8 cellular contexts compared by ENCODE assay signal in the genomic region with DNA sequence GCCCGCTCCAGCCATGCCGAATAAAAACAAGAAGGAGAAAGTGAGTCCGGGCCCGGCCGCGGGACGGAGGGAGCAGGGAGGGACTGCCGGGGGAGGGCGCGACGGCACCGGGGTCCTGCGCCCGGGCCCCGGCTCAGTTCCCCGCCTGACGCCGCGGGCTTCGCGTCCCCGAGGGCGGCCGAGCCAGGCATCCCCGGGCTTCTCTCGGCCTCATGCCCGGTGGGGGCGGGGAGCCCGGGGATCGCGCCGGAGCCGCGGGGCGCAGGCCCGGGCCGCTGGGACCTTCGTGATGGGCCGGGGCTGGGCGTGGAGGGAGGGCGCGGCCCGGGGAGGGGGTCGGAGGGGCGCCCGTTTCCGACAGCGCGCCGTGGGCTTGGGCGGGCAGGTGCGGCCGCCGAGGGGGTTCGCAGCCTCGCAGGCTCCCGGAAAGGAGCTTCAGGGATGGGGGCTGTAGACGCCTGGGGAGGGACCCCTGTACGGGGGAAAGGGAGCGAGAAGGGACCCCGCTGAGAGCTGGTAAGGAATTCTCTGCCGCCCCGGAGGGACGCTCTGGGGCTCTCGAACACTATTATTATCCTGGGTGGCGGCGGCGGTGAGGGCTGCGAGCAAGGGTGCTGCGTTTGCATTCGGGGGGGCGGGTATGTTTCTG. TPM values are rescaled to one million over a fixed set of nuclear protein-coding genes. Genes with fewer than 3 reads are reported as not detected.
DNase-seq lines count a peak whose midpoint lies in the region; ATAC-seq, FAIRE-seq and TF ChIP-seq lines count a peak whose summit lies in the region.

No MANE protein-coding gene starts in this region.

- H3K9me1 ChIP-seq in K562 (ENCODE audit: control insufficient read depth, insufficient read depth, low read length) = no peaks in the 10 kb centered on the region

- H3K4me3 ChIP-seq in K562 (peak overlapping the region; percentile 89), kidney (ENCODE audit: low read length in 2 of 2) (peak overlapping the region; percentile 37 to 63)

- FAIRE-seq in K562 (lab: Jason Lieb, UNC) = no peak
- FAIRE-seq in kidney (lab: Jason Lieb, UNC) = no peak

- no peak for TF ChIP-seq EP300 in K562 (IDR thresholded peaks at IDR 0.05; ENCODE audit: low read length)

- no TSS peak for BruUV-seq in K562 (replicated peaks; lab: Mats Ljungman, UMichigan)

- peaks cover 55% of the 10 kb centered on the region for H3K79me2 ChIP-seq in K562 (ENCODE audit: control insufficient read depth, insufficient read depth, low read length)

- peak overlapping the region; percentile 77 for H3K27ac ChIP-seq in K562 (ENCODE audit: extremely low read depth, low read depth, low read length)
- H3K27ac ChIP-seq in kidney (ENCODE audit: low read depth in 2 of 2, low read length in 2 of 2) = no peak overlapping the region

- peaks cover 43% of the 10 kb centered on the region for H3K36me3 ChIP-seq in K562 (ENCODE audit: control insufficient read depth, insufficient read depth, low read length)
- H3K36me3 ChIP-seq in kidney (ENCODE audit: control insufficient read depth in 1 of 2, insufficient read depth in 2 of 2, low read length in 2 of 2) = peaks cover 4 to 11% of the 10 kb centered on the region in 2 donors

- peak overlapping the region; percentile 78 to 94 for H3K9ac ChIP-seq in K562 (ENCODE audit: insufficient read depth in 1 of 2, low read depth in 2 of 2, low read length in 2 of 2)
- peak overlapping the region in 1 of 2 donors; percentile 61 for H3K9ac ChIP-seq in kidney (ENCODE audit: low read length in 2 of 2)

- CTCF ChIA-PET in K562 (lab: Yijun Ruan, JAX; ENCODE audit: low intra/inter-chr PET ratio) = interaction anchor here (0.6 kb wide), 1 partner anchor 53 kb away, joined by 3 read pairs; no protein-coding TSS in a partner anchor

- in situ Hi-C loops in K562 (cut with MboI) = no loop called here

- peak overlapping the region; percentile 68; the same call in 1 of the 2 replicates for H3K4me2 ChIP-seq in K562 (ENCODE audit: insufficient read depth, low read length)

- peak; percentile 37 for DNase-seq in NCI-H345 (lab: John Stamatoyannopoulos, UW)
- no peak for DNase-seq in NCI-H345 treated with DMSO at 0.1 percent for 48 hours (lab: John Stamatoyannopoulos, UW; ENCODE audit: unreplicated experiment)
- peak; percentile 43 for DNase-seq in T follicular helper cell (ENCODE audit: low read depth)
- DNase-seq in K562 (ENCODE audit: extremely low read depth in 1 of 4, low spot score in 3 of 4) = peak in 3 of 4 experiments; percentile 23 to 56 (median 50)
- DNase-seq in kidney = peak; percentile 83
- peak; percentile 19 for DNase-seq in stimulated activated CD4-positive, alpha-beta T cell treated with anti-CD3 and anti-CD28 coated beads, Interleukin-1b, Interleukin-23, amount 100 ng/mL, for 48 hours

- peaks cover 13 to 36% of the 10 kb centered on the region in 2 experiments for H3K4me1 ChIP-seq in K562 (replicated peaks in 1 of 2; ENCODE audit: control insufficient read depth in 2 of 2, insufficient read depth in 2 of 2, low read length in 2 of 2)
- H3K4me1 ChIP-seq in kidney (ENCODE audit: control insufficient read depth in 1 of 2, insufficient read depth in 1 of 2, low read depth in 1 of 2, low read length in 2 of 2) = peaks cover 0 to 3% of the 10 kb centered on the region in 2 donors

- ATAC-seq in HG02973 (IDR thresholded peaks at IDR 0.05; ENCODE audit: unreplicated experiment) = peak; percentile 17
- ATAC-seq in K562 = peak; percentile 15
- no peak for ATAC-seq in HG03521 (IDR thresholded peaks at IDR 0.05; ENCODE audit: unreplicated experiment)

- no peak overlapping the region for H2AFZ ChIP-seq in K562 (ENCODE audit: low read depth, low read length)

- H3K9me3 ChIP-seq in K562 (replicated peaks; ENCODE audit: control insufficient read depth, insufficient read depth, low read depth, low read length) (0 out of 2 replicates have a peak, but pooled peaks cover 2% of the 10 kb centered on the region), kidney (ENCODE audit: control insufficient read depth in 1 of 2, low read length in 2 of 2) (no peaks in the 10 kb centered on the region)

- TF ChIP-seq POLR2A in K562 (conservative IDR thresholded peaks at IDR 0.05) = no peak

- H4K20me1 ChIP-seq in K562 (replicated peaks; ENCODE audit: control insufficient read depth, insufficient read depth, low read length) = peaks cover 5% of the 10 kb centered on the region

- no peak for TF ChIP-seq RAD21 in K562 (CRISPR knock-in tag; conservative IDR thresholded peaks at IDR 0.05 in 1 of 2, IDR thresholded peaks at IDR 0.05 in 1 of 2)

- TF ChIP-seq CTCF in K562 (IDR thresholded peaks at IDR 0.05 in 2 of 3, conservative IDR thresholded peaks at IDR 0.05 in 1 of 3; ENCODE audit: insufficient read depth in 2 of 3, low read depth in 1 of 3, low read length in 3 of 3) (no peak), kidney (IDR thresholded peaks at IDR 0.05; ENCODE audit: borderline replicate concordance, extremely low read depth, insufficient read depth) (no peak)

- POLR2A ChIA-PET in K562 (lab: Yijun Ruan, JAX) = interaction anchor here (0.6 to 2.7 kb wide), 5 partner anchors 9 to 494 kb away, joined by 3 to 12 read pairs (median 6); no protein-coding TSS in a partner anchor

- WGBS in K562 (ENCODE audit: insufficient coverage, low coverage, missing lambda C conversion rate) = 0% methylated on average over 15 of the region's 72 CpGs

- no peaks in the 10 kb centered on the region for H3K27me3 ChIP-seq in K562 (ENCODE audit: control insufficient read depth in 2 of 2, insufficient read depth in 2 of 2, low read length in 2 of 2)

- intact Hi-C loops in K562 (cut with micrococcal nuclease) (loop anchor here (5.0 kb wide), 1 partner anchor 185 kb away; no protein-coding TSS in a partner anchor), kidney (cut with DNase I) (no loop called here)

TF ChIP-seq in K562, 482 proteins besides CTCF, POLR2A, EP300 and RAD21 (continues in another document):
- TF ChIP-seq SIN3A (IDR thresholded peaks at IDR 0.05; ENCODE audit: borderline replicate concordance in 2 of 2, control insufficient read depth in 1 of 2, low read depth in 2 of 2, low read length in 2 of 2) (peak in 1 of 2 experiments; percentile 9; a peak in 1 of 4 replicates), ZNF384 (IDR thresholded peaks at IDR 0.05; ENCODE audit: low read depth, low read length) (no peak), NONO (IDR thresholded peaks at IDR 0.05; ENCODE audit: low read depth in 2 of 2, low read length in 1 of 2) (peak; percentile 43 to 45; a peak in 2 of 4 replicates), XRCC3 (IDR thresholded peaks at IDR 0.05) (no peak), RBM14 (IDR thresholded peaks at IDR 0.05; ENCODE audit: borderline replicate concordance, insufficient read depth, low read depth, low read length) (no peak), CHD1 (IDR thresholded peaks at IDR 0.05; ENCODE audit: low read length) (peak; percentile 30), ZNF124 (CRISPR knock-in tag; IDR thresholded peaks at IDR 0.05) (no peak), RBFOX2 (IDR thresholded peaks at IDR 0.05; ENCODE audit: low read depth, low read length) (peak; percentile 75)
- TF ChIP-seq, protein P1, sequence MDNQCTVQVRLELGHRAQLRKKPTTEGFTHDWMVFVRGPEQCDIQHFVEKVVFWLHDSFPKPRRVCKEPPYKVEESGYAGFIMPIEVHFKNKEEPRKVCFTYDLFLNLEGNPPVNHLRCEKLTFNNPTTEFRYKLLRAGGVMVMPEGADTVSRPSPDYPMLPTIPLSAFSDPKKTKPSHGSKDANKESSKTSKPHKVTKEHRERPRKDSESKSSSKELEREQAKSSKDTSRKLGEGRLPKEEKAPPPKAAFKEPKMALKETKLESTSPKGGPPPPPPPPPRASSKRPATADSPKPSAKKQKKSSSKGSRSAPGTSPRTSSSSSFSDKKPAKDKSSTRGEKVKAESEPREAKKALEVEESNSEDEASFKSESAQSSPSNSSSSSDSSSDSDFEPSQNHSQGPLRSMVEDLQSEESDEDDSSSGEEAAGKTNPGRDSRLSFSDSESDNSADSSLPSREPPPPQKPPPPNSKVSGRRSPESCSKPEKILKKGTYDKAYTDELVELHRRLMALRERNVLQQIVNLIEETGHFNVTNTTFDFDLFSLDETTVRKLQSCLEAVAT (IDR thresholded peaks at IDR 0.05) = peak in 1 of 2 experiments; percentile 23; a peak in 2 of 4 replicates
- TF ChIP-seq, protein P2, sequence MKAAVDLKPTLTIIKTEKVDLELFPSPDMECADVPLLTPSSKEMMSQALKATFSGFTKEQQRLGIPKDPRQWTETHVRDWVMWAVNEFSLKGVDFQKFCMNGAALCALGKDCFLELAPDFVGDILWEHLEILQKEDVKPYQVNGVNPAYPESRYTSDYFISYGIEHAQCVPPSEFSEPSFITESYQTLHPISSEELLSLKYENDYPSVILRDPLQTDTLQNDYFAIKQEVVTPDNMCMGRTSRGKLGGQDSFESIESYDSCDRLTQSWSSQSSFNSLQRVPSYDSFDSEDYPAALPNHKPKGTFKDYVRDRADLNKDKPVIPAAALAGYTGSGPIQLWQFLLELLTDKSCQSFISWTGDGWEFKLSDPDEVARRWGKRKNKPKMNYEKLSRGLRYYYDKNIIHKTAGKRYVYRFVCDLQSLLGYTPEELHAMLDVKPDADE (conservative IDR thresholded peaks at IDR 0.05; ENCODE audit: control insufficient read depth, low read depth, low read length) = no peak

RNA-seq across cellular contexts. Expression of a gene that starts 0.5 kb away (rescaled TPM):
- 275 and 554 TPM in 2 replicates for total RNA-seq in K562 (2011; cell fraction: chromatin; rRNA removed; ENCODE audit: low replicate concordance)
- total RNA-seq in K562 (2011; cell fraction: nucleolus; rRNA removed) = 143 and 198 TPM in 2 replicates
- total RNA-seq in K562 (2011; cell fraction: nucleoplasm; rRNA removed) = 367 and 537 TPM in 2 replicates
- total RNA-seq in K562 (2014; rRNA removed) (263 and 295 TPM in 2 replicates), K562 (2014; rRNA removed; fragmentation: Illumina TruSeq; extraction: Trizol) (395 and 448 TPM in 2 replicates), K562 (2015; rRNA removed; fragmentation: Illumina TruSeq; extraction: Trizol) (284 and 309 TPM in 2 replicates), K562 (2021) (395 and 398 TPM in 2 replicates), kidney (129 TPM)
- polyA plus RNA-seq in K562 (2011; rRNA removed) (266 and 328 TPM in 2 replicates), K562 (2014; fragmentation: Illumina TruSeq; extraction: Trizol) (383 and 443 TPM in 2 replicates), K562 (2014; fragmentation: Nextera tagmentation; extraction: Ambion mirVana) (100 to 1,000 TPM; 517 to 617 TPM), K562 (2014; rRNA removed) (284 and 315 TPM in 2 replicates), kidney (ENCODE audit: insufficient read depth, low read depth, low replicate concordance) (65.6 TPM)
- 100 and 189 TPM in 2 replicates for polyA plus RNA-seq in K562 (2011; cell fraction: cytosol; rRNA removed)
- 140 and 172 TPM in 2 replicates for polyA plus RNA-seq in K562 (2011; cell fraction: nucleus; rRNA removed)
- 237 and 317 TPM in 2 replicates for polyA plus RNA-seq in K562 (2012)
- polyA minus RNA-seq in K562 (2011; rRNA and poly(A)+ RNA removed) = 312 and 332 TPM in 2 replicates
- 118 and 128 TPM in 2 replicates for polyA minus RNA-seq in K562 (2011; cell fraction: cytosol; rRNA and poly(A)+ RNA removed)
- 87.6 and 141 TPM in 2 replicates for polyA minus RNA-seq in K562 (2011; cell fraction: nucleus; rRNA and poly(A)+ RNA removed)
